In genomic region chr20:45797955-45798354, GRCh38 we compare ENCODE assay signal across 12 cellular contexts. TPM values are rescaled to one million over a fixed set of nuclear protein-coding genes. Genes with fewer than 3 reads are reported as not detected.
"Had no signal": no experiment of that assay in that cellular context is flagged by ENCODE, and none has a peak within 500 bp of the region (broad histone marks: within the 10 kb centered on the region; RNA-seq: fewer than 3 reads in every experiment).

No MANE protein-coding gene starts in this region.

RNA-seq across cellular contexts. Expression of gene WFDC3, which starts 6.3 kb away (rescaled TPM):
- total RNA-seq: kidney epithelial cell, left lobe of liver, left ventricle myocardium superior, liver, lung microvascular endothelial cell, mesothelial cell of epicardium, mononuclear cell had no signal
- polyA plus RNA-seq: immature natural killer cell had no signal

RNA-seq across cellular contexts. Expression of gene UBE2C, which starts 14.5 kb away (rescaled TPM):
- total RNA-seq: mesenteric fat pad had no signal

RNA-seq across cellular contexts. Expression of gene TNNC2, which starts 29.2 kb away (rescaled TPM):
- total RNA-seq: kidney, kidney epithelial cell, left lobe of liver, left ventricle myocardium superior, lower lobe of right lung, lung microvascular endothelial cell, mammary epithelial cell had no signal
